ENCODE assay signal across 9 cellular contexts in genomic region chr5:159286420-159287035, GRCh38. TPM values are rescaled to one million over a fixed set of nuclear protein-coding genes. Genes with fewer than 3 reads are reported as not detected.
A peak's percentile ranks its signal among the peaks of the same experiment; 100 is the strongest.
DNase-seq lines count a peak whose midpoint lies in the region; ATAC-seq and TF ChIP-seq lines count a peak whose summit lies in the region.
"Had no signal": no experiment of that assay in that cellular context is flagged by ENCODE, and none has a peak within 500 bp of the region (broad histone marks: within the 10 kb centered on the region; RNA-seq: fewer than 3 reads in every experiment).

No MANE protein-coding gene starts in this region.

- TF ChIP-seq POLR2A in uterus (IDR thresholded peaks at IDR 0.05): no peak

- peak; percentile 19 for DNase-seq in NCI-H1436 (lab: John Stamatoyannopoulos, UW)
- DNase-seq in NCI-H1436 treated with DMSO at 0.1 percent for 48 hours (lab: John Stamatoyannopoulos, UW): no peak
- peak; percentile 48 for DNase-seq in M059J (ENCODE audit: low read depth)
- DNase-seq in activated CD8-positive, alpha-beta T cell treated with anti-CD3 and anti-CD28 coated beads, Interleukin-2, amount 10 ng/mL, durations not matched to agents 7 days and 5 days: peak; percentile 30
- peak; percentile 44 for DNase-seq in hepatocyte (ENCODE audit: low spot score)
- no peak for DNase-seq in uterus
- no peak for DNase-seq in activated naive CD4-positive, alpha-beta T cell treated with Interleukin-2 at 50 U/mL for 16 hours

- H3K36me3 ChIP-seq in hepatocyte (replicated peaks; ENCODE audit: insufficient read depth, low read depth) (no peaks in the 10 kb centered on the region), uterus (no peaks in the 10 kb centered on the region)
- H3K36me3 ChIP-seq: BLaER1 treated with 17β-estradiol and CSF1 and Interleukin-3, amounts not matched to agents 10 nM and 100 nM had no signal

- no peaks in the 10 kb centered on the region for H3K79me2 ChIP-seq in hepatocyte

- no peaks in the 10 kb centered on the region for H3K4me1 ChIP-seq in hepatocyte (ENCODE audit: insufficient read depth)
- no peaks in the 10 kb centered on the region for H3K4me1 ChIP-seq in uterus

- H3K27me3 ChIP-seq in hepatocyte (no peaks in the 10 kb centered on the region), uterus (no peaks in the 10 kb centered on the region)
- H3K27me3 ChIP-seq: BLaER1 treated with 17β-estradiol and CSF1 and Interleukin-3, amounts not matched to agents 10 nM and 100 nM had no signal

- POLR2A ChIA-PET in activated CD8-positive, alpha-beta T cell treated with anti-CD3 and anti-CD28 coated beads, Interleukin-2, amount 10 ng/mL, durations not matched to agents 7 days and 5 days (lab: Charles Lee): interaction anchor here (0.6 to 0.9 kb wide), 3 partner anchors 24 to 1331 kb away, joined by 3 to 6 read pairs (median 3); partner anchors contain the start of gene UBLCP1

- CTCF ChIA-PET in activated CD8-positive, alpha-beta T cell treated with anti-CD3 and anti-CD28 coated beads, Interleukin-2, amount 10 ng/mL, durations not matched to agents 7 days and 5 days (lab: Charles Lee): interaction anchor here (0.6 to 5.2 kb wide), 15 partner anchors 11 to 735 kb away, joined by 3 to 33 read pairs (median 3); no protein-coding TSS in a partner anchor

- intact Hi-C loops in uterus (cut with DNase I; ENCODE audit: low total_unique reads): no loop called here

- TF ChIP-seq CTCF in hepatocyte (IDR thresholded peaks at IDR 0.05; ENCODE audit: poor library complexity) (peak; percentile 64), uterus (IDR thresholded peaks at IDR 0.05) (peak in 3 of 4 experiments; percentile 23 to 50 (median 24))

- peaks cover 3% of the 10 kb centered on the region for H3K4me1 Mint-ChIP-seq in activated CD8-positive, alpha-beta T cell treated with anti-CD3 and anti-CD28 coated beads, Interleukin-2, amount 10 ng/mL, durations not matched to agents 7 days and 5 days (ENCODE audit: low read depth)

- no peaks in the 10 kb centered on the region for H3K9me2 ChIP-seq in hepatocyte (replicated peaks; ENCODE audit: insufficient read depth)

- ATAC-seq in activated CD8-positive, alpha-beta T cell treated with anti-CD3 and anti-CD28 coated beads, Interleukin-2, amount 10 ng/mL, durations not matched to agents 7 days and 5 days: peak; percentile 49
- ATAC-seq in HG02798 (IDR thresholded peaks at IDR 0.05; ENCODE audit: poor library complexity, unreplicated experiment): no peak

- H3K4me3 ChIP-seq in hepatocyte (no peak overlapping the region), uterus (no peak overlapping the region)
- H3K4me3 ChIP-seq: BLaER1 treated with 17β-estradiol and CSF1 and Interleukin-3, amounts not matched to agents 10 nM and 100 nM had no signal

- 70% methylated on average over 8 of the region's 8 CpGs for WGBS in hepatocyte (ENCODE audit: low lambda C conversion rate, missing lambda C conversion rate)

- H3K9me3 ChIP-seq in hepatocyte (ENCODE audit: low read depth) (no peaks in the 10 kb centered on the region), uterus (no peaks in the 10 kb centered on the region)

- no peak overlapping the region for H3K4me2 ChIP-seq in hepatocyte
- H3K4me2 ChIP-seq: BLaER1 treated with 17β-estradiol and CSF1 and Interleukin-3, amounts not matched to agents 10 nM and 100 nM had no signal

- H4K20me1 ChIP-seq in hepatocyte (ENCODE audit: insufficient read depth, poor library complexity, severe bottlenecking): no peaks in the 10 kb centered on the region
- H4K20me1 ChIP-seq: BLaER1 treated with 17β-estradiol and CSF1 and Interleukin-3, amounts not matched to agents 10 nM and 100 nM had no signal

- no peak overlapping the region for H2AFZ ChIP-seq in hepatocyte

- H3K27ac ChIP-seq in hepatocyte (no peak overlapping the region), uterus (no peak overlapping the region)
- H3K27ac ChIP-seq: BLaER1 treated with 17β-estradiol and CSF1 and Interleukin-3, amounts not matched to agents 10 nM and 100 nM had no signal

- no peaks in the 10 kb centered on the region for H3K9me3 Mint-ChIP-seq in activated CD8-positive, alpha-beta T cell treated with anti-CD3 and anti-CD28 coated beads, Interleukin-2, amount 10 ng/mL, durations not matched to agents 7 days and 5 days (ENCODE audit: insufficient read depth)

- H3K27ac Mint-ChIP-seq in activated CD8-positive, alpha-beta T cell treated with anti-CD3 and anti-CD28 coated beads, Interleukin-2, amount 10 ng/mL, durations not matched to agents 7 days and 5 days: no peak overlapping the region

- H3K36me3 Mint-ChIP-seq in activated CD8-positive, alpha-beta T cell treated with anti-CD3 and anti-CD28 coated beads, Interleukin-2, amount 10 ng/mL, durations not matched to agents 7 days and 5 days (ENCODE audit: low read depth): peaks cover 12% of the 10 kb centered on the region

- no peaks in the 10 kb centered on the region for H3K27me3 Mint-ChIP-seq in activated CD8-positive, alpha-beta T cell treated with anti-CD3 and anti-CD28 coated beads, Interleukin-2, amount 10 ng/mL, durations not matched to agents 7 days and 5 days (ENCODE audit: low read depth)

- no peak overlapping the region for H3K4me3 Mint-ChIP-seq in activated CD8-positive, alpha-beta T cell treated with anti-CD3 and anti-CD28 coated beads, Interleukin-2, amount 10 ng/mL, durations not matched to agents 7 days and 5 days

RNA-seq across cellular contexts. Expression of gene UBLCP1, which starts 23.4 kb away (rescaled TPM):
- total RNA-seq in M059J (2014; rRNA removed; shearing (Covaris generic)): 29.9 and 36.4 TPM in 2 replicates
- total RNA-seq in activated CD8-positive, alpha-beta T cell treated with anti-CD3 and anti-CD28 coated beads, Interleukin-2, amount 10 ng/mL, durations not matched to agents 7 days and 5 days: 10 to 100 TPM; 27.8 to 28.4 TPM
- 20.2 and 28.9 TPM in 2 replicates for total RNA-seq in hepatocyte
- 19.3 and 24.4 TPM in 2 replicates for polyA plus RNA-seq in hepatocyte
- total RNA-seq in uterus: 10 to 100 TPM in 3 of 4 donors, 1 to 10 TPM in 1; 7.4 to 39.0 (median 21.6) TPM

RNA-seq across cellular contexts. Expression of gene IL12B, which starts 43.8 kb away (rescaled TPM):
- not detected in 2 replicates for total RNA-seq in M059J (2014; rRNA removed; shearing (Covaris generic))
- total RNA-seq in activated CD8-positive, alpha-beta T cell treated with anti-CD3 and anti-CD28 coated beads, Interleukin-2, amount 10 ng/mL, durations not matched to agents 7 days and 5 days: not detected
- not detected in 2 replicates for total RNA-seq in hepatocyte
- not detected in 2 replicates for polyA plus RNA-seq in hepatocyte
- not detected for total RNA-seq in uterus

Comparison
In these comparisons a context has a peak if more than half of its experiments do, and no peak if none do; other contexts are left out.
1. DNase-seq: peak in NCI-H1436 (single experiment), M059J (single experiment), activated CD8-positive, alpha-beta T cell treated with anti-CD3 and anti-CD28 coated beads, Interleukin-2, amount 10 ng/mL, durations not matched to agents 7 days and 5 days (single experiment) and hepatocyte (single experiment); none in NCI-H1436 treated with DMSO at 0.1 percent for 48 hours (single experiment), uterus (0 of 2) and activated naive CD4-positive, alpha-beta T cell treated with Interleukin-2 at 50 U/mL for 16 hours (single experiment).